In the genomic region with DNA sequence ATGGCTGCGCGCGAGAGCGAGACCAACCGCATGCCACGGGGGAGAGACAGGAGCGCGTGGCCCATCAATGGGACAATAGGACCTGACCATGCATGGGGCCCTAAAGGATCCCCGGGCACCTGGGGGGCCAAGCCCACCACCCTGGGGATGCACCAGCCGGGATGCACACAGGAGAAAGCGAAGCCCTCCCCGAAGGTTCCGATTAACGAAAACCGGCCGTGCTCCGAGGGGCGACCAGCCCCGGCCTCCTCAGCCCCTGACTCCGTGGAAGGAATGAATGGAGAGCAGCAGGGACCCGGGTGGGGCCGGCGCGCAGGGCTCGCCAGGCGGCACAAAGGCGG, we compare ENCODE assay signal across 8 cellular contexts. TPM values are rescaled to one million over a fixed set of nuclear protein-coding genes. Genes with fewer than 3 reads are reported as not detected.
A peak's percentile ranks its signal among the peaks of the same experiment; 100 is the strongest.
DNase-seq lines count a peak whose midpoint lies in the region; ATAC-seq and TF ChIP-seq lines count a peak whose summit lies in the region.

No MANE protein-coding gene starts in this region.

- no peak for TF ChIP-seq CTCF in neural crest cell (conservative IDR thresholded peaks at IDR 0.05)

- peak overlapping the region; percentile 99 for H3K27ac Mint-ChIP-seq in neural crest cell (ENCODE audit: unreplicated experiment)

- H3K9me3 Mint-ChIP-seq in neural crest cell = no peaks in the 10 kb centered on the region

- peaks cover 26% of the 10 kb centered on the region for H3K4me1 Mint-ChIP-seq in neural crest cell

- peak; percentile 12 for DNase-seq in activated T-cell treated with anti-CD3 and anti-CD28 coated beads for 1 hour (ENCODE audit: low read depth)
- no peak for DNase-seq in activated T-cell treated with anti-CD3 and anti-CD28 coated beads for 4 hours
- DNase-seq in epidermal melanocyte (ENCODE audit: insufficient read length, low spot score) = peak; percentile 16
- DNase-seq in neural crest cell (ENCODE audit: low read depth, low spot score) = peak; percentile 24

- H3K36me3 Mint-ChIP-seq in neural crest cell (ENCODE audit: low read depth) = peaks cover 17% of the 10 kb centered on the region

- H3K4me3 Mint-ChIP-seq in neural crest cell = peak overlapping the region; percentile 96

- H3K27me3 Mint-ChIP-seq in neural crest cell (ENCODE audit: low read depth) = peaks cover 14% of the 10 kb centered on the region

- ATAC-seq in HG02943 (IDR thresholded peaks at IDR 0.05; ENCODE audit: low read depth, unreplicated experiment) (peak; percentile 27), SK-N-SH treated with all-trans-retinoic acid at 6 μM for 48 hours (peak; percentile 9), HG02571 (IDR thresholded peaks at IDR 0.05; ENCODE audit: unreplicated experiment) (no peak), HG03025 (IDR thresholded peaks at IDR 0.05; ENCODE audit: low FRiP score, unreplicated experiment) (no peak)

TF ChIP-seq in SK-N-SH treated with all-trans-retinoic acid at 6 μM for 48 hours, 23 proteins besides CTCF, POLR2A, EP300 and RAD21:
- TF ChIP-seq PPARA (CRISPR knock-in tag; IDR thresholded peaks at IDR 0.05; ENCODE audit: borderline replicate concordance) (no peak), SNAI2 (CRISPR knock-in tag; IDR thresholded peaks at IDR 0.05) (no peak), ZNF565 (CRISPR knock-in tag; conservative IDR thresholded peaks at IDR 0.05; ENCODE audit: low read depth) (no peak), ESRRG (CRISPR knock-in tag; IDR thresholded peaks at IDR 0.05) (no peak), ZNF8 (CRISPR knock-in tag; IDR thresholded peaks at IDR 0.05) (no peak), ARNTL (CRISPR knock-in tag; IDR thresholded peaks at IDR 0.05; ENCODE audit: borderline replicate concordance, low read depth) (no peak), ISL1 (CRISPR knock-in tag; IDR thresholded peaks at IDR 0.05) (no peak), POU6F1 (CRISPR knock-in tag; IDR thresholded peaks at IDR 0.05; ENCODE audit: borderline replicate concordance, low read depth) (no peak), OSR1 (CRISPR knock-in tag; IDR thresholded peaks at IDR 0.05) (no peak), CSRNP3 (CRISPR knock-in tag; IDR thresholded peaks at IDR 0.05) (no peak; the same call in 1 of the 2 replicates), ZC3H10 (CRISPR knock-in tag; IDR thresholded peaks at IDR 0.05) (no peak), TOX (CRISPR knock-in tag; IDR thresholded peaks at IDR 0.05; ENCODE audit: borderline replicate concordance) (no peak)
- TF ChIP-seq, protein P1, sequence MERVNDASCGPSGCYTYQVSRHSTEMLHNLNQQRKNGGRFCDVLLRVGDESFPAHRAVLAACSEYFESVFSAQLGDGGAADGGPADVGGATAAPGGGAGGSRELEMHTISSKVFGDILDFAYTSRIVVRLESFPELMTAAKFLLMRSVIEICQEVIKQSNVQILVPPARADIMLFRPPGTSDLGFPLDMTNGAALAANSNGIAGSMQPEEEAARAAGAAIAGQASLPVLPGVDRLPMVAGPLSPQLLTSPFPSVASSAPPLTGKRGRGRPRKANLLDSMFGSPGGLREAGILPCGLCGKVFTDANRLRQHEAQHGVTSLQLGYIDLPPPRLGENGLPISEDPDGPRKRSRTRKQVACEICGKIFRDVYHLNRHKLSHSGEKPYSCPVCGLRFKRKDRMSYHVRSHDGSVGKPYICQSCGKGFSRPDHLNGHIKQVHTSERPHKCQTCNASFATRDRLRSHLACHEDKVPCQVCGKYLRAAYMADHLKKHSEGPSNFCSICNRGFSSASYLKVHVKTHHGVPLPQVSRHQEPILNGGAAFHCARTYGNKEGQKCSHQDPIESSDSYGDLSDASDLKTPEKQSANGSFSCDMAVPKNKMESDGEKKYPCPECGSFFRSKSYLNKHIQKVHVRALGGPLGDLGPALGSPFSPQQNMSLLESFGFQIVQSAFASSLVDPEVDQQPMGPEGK (CRISPR knock-in tag; IDR thresholded peaks at IDR 0.05; ENCODE audit: borderline replicate concordance) = no peak

RNA-seq across cellular contexts. Expression of gene JPT1, which starts 0.5 kb away (rescaled TPM):
- 319 and 334 TPM in 2 replicates for total RNA-seq in neural crest cell

RNA-seq across cellular contexts. Expression of gene NT5C, which starts 22.3 kb away (rescaled TPM):
- total RNA-seq in neural crest cell = 68.0 and 70.2 TPM in 2 replicates

RNA-seq across cellular contexts. Expression of gene SUMO2, which starts 28.9 kb away (rescaled TPM):
- 773 and 776 TPM in 2 replicates for total RNA-seq in neural crest cell

RNA-seq across cellular contexts. Expression of gene ARMC7, which starts 44.1 kb away (rescaled TPM):
- 15.6 and 15.8 TPM in 2 replicates for total RNA-seq in neural crest cell

RNA-seq across cellular contexts. Expression of gene NUP85, which starts 51.7 kb away (rescaled TPM):
- total RNA-seq in neural crest cell = 122 and 126 TPM in 2 replicates

Comparison
In these comparisons a context has a peak if more than half of its experiments do, and no peak if none do; other contexts are left out.
1. ATAC-seq: peak in HG02943 (single experiment) and SK-N-SH treated with all-trans-retinoic acid at 6 μM for 48 hours (single experiment); none in HG02571 (single experiment) and HG03025 (single experiment).